23 cellular contexts compared by ENCODE assay signal in the genomic region with DNA sequence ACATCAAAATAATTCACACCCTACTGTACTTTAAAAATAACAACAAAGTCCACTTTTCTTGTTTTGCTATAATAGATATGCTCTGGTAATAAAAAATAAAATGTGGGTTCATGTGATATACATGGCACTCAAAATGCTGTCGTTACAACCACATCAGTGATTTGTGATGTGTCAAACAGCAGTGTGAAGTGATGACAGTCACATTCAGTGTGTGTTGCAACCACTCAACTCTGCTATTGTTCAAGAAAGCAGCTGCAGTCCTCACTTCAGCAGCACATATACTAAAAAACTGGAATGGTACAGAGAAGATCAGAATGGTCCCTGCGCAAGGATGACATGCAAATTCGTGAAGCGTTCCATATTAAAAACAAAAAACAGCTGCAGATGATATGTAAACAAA.
"Had no signal": no experiment of that assay in that cellular context is flagged by ENCODE, and none has a peak within 500 bp of the region (broad histone marks: within the 10 kb centered on the region; RNA-seq: fewer than 3 reads in every experiment).

No MANE protein-coding gene starts in this region.

- H3K9me3 Mint-ChIP-seq: activated CD4-positive, alpha-beta T cell treated with anti-CD3 and anti-CD28 coated beads, Interleukin-2, amount 10 ng/mL, durations not matched to agents 24 days and 14 days; central memory CD8-positive, alpha-beta T cell; naive thymus-derived CD4-positive, alpha-beta T cell; stimulated activated memory B cell treated with anti-CD40 and anti-IgM and Interleukin-4, amounts not matched to agents 10 μg/mL and 1 μg/mL and 100 μg/mL, for 72 hours had no signal

- H3K27ac ChIP-seq: brain microvascular endothelial cell, coronary artery, esophagus muscularis mucosa, left lung, neutrophil, parathyroid adenoma, thyroid gland, vagina had no signal

- H3K27me3 ChIP-seq: brain microvascular endothelial cell, esophagus muscularis mucosa, left lung, neutrophil, thyroid gland, vagina had no signal

- H3K4me1 ChIP-seq: left lung, vagina had no signal

- H3K4me3 Mint-ChIP-seq: activated CD4-positive, alpha-beta T cell treated with anti-CD3 and anti-CD28 coated beads, Interleukin-2, amount 10 ng/mL, durations not matched to agents 24 days and 14 days; central memory CD8-positive, alpha-beta T cell; naive thymus-derived CD4-positive, alpha-beta T cell; stimulated activated memory B cell treated with anti-CD40 and anti-IgM and Interleukin-4, amounts not matched to agents 10 μg/mL and 1 μg/mL and 100 μg/mL, for 72 hours had no signal

- DNase-seq: activated CD4-positive, alpha-beta T cell treated with anti-CD3 and anti-CD28 coated beads, Interleukin-2, amount 10 ng/mL, durations not matched to agents 24 days and 14 days; activated CD4-positive, CD25-positive, alpha-beta regulatory T cell; activated CD8-positive, alpha-beta memory T cell treated with anti-CD3 and anti-CD28 coated beads for 24 hours; activated naive CD4-positive, alpha-beta T cell; activated T-cell treated with anti-CD3 and anti-CD28 coated beads for 4 hours; anterior cingulate cortex; brain microvascular endothelial cell; glutamatergic neuron; hypothalamus; kidney; left lung; mammary epithelial cell; mucosa of descending colon; naive thymus-derived CD4-positive, alpha-beta T cell; stimulated activated CD4-positive, alpha-beta T cell treated with anti-CD3 and anti-CD28 coated beads, Interleukin-2, amount 100 ng/mL, for 48 hours; thyroid gland had no signal

- H3K4me3 ChIP-seq: coronary artery, esophagus muscularis mucosa, left lung, mucosa of descending colon, thyroid gland, vagina had no signal

- H3K36me3 ChIP-seq: left lung, neutrophil had no signal

- H3K9me3 ChIP-seq: esophagus muscularis mucosa, left lung, mucosa of descending colon, neutrophil, thyroid gland, vagina had no signal

- ATAC-seq: left lung; mucosa of descending colon; naive thymus-derived CD4-positive, alpha-beta T cell; stimulated activated memory B cell treated with anti-CD40 and anti-IgM and Interleukin-4, amounts not matched to agents 10 μg/mL and 1 μg/mL and 100 μg/mL, for 72 hours had no signal

- H3K27me3 Mint-ChIP-seq: activated CD4-positive, alpha-beta T cell treated with anti-CD3 and anti-CD28 coated beads, Interleukin-2, amount 10 ng/mL, durations not matched to agents 24 days and 14 days; central memory CD8-positive, alpha-beta T cell; naive thymus-derived CD4-positive, alpha-beta T cell; stimulated activated memory B cell treated with anti-CD40 and anti-IgM and Interleukin-4, amounts not matched to agents 10 μg/mL and 1 μg/mL and 100 μg/mL, for 72 hours had no signal

- H3K27ac Mint-ChIP-seq: activated CD4-positive, alpha-beta T cell treated with anti-CD3 and anti-CD28 coated beads, Interleukin-2, amount 10 ng/mL, durations not matched to agents 24 days and 14 days; stimulated activated memory B cell treated with anti-CD40 and anti-IgM and Interleukin-4, amounts not matched to agents 10 μg/mL and 1 μg/mL and 100 μg/mL, for 72 hours had no signal
